ENCODE assay signal across 8 cellular contexts in the genomic region with DNA sequence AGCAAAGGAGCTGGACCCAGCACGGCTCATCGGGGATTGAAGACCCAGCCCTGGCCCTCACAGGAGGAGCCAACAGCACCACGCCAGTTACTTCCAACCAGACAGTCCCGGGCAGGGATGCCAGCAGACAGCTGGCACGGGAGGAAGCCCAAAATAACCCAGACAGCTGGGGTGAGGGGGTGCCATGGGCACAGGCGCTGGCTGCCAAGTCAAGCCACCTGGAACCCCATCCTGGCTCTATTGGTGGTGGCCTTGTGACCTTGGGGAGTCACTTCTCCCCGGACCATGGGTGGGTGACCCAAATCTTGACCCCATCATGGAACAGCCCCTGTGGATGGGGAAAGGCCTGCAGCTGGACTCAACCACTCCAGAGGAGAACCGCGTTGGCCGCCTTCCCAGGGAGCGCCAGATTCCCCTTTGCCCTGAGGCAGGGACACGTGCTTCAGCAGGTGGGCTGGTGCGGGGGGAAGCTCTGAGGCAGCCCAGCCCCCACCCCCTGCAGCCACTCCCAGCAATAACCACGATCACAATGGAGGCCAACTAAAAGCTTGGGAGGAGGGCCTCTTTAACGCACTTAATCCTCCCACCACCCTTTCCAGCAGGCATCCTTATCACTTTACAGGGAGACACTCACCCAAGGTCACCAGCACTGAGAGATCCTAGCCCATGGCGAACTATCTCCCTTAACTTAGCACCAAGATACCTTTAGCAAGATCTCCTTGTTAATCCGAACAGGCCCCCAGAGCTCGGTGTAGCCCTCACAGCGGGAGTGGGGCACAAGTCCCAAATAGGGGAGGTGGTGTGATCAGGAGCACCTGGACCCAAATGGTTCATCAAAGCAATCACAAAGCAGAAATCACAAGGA. TPM values are rescaled to one million over a fixed set of nuclear protein-coding genes. Genes with fewer than 3 reads are reported as not detected.
A peak's percentile ranks its signal among the peaks of the same experiment; 100 is the strongest.
DNase-seq lines count a peak whose midpoint lies in the region; FAIRE-seq and TF ChIP-seq lines count a peak whose summit lies in the region.

No MANE protein-coding gene starts in this region.

- peak overlapping the region; percentile 68 for H3K9ac ChIP-seq in muscle layer of colon (ENCODE audit: low read length)

- H3K27me3 ChIP-seq in A673 (replicated peaks; ENCODE audit: insufficient read depth, low read depth, low read length, poor library complexity) (no peaks in the 10 kb centered on the region), muscle layer of colon (ENCODE audit: control insufficient read depth in 1 of 2, insufficient read depth in 2 of 2, low read length in 2 of 2) (no peaks in the 10 kb centered on the region), uterus (no peaks in the 10 kb centered on the region)

- peak in 1 of 2 donors; percentile 12 for TF ChIP-seq POLR2A in uterus (IDR thresholded peaks at IDR 0.05)

- H3K27ac ChIP-seq in A673 (ENCODE audit: low read depth, low read length, poor library complexity, severe bottlenecking) = peak overlapping the region; percentile 48
- peak overlapping the region; percentile 93 for H3K27ac ChIP-seq in muscle layer of colon (ENCODE audit: low read depth, low read length)
- peak overlapping the region; percentile 100 for H3K27ac ChIP-seq in uterus

- intact Hi-C loops in A673 (cut with micrococcal nuclease; ENCODE audit: unreplicated experiment) = no loop called here
- intact Hi-C loops in uterus (cut with DNase I; ENCODE audit: low total_unique reads) = no loop called here

- H3K4me3 ChIP-seq in A673 (ENCODE audit: low read depth, low read length, poor library complexity, severe bottlenecking) (peak overlapping the region; percentile 39), muscle layer of colon (ENCODE audit: low read depth in 1 of 2, low read length in 2 of 2) (peak overlapping the region; percentile 18 to 50), uterus (no peak overlapping the region)

- TF ChIP-seq CTCF in A673 (conservative IDR thresholded peaks at IDR 0.05; ENCODE audit: low read depth, low read length) (no peak), endothelial cell (IDR thresholded peaks at IDR 0.05; ENCODE audit: unreplicated experiment) (no peak), uterus (IDR thresholded peaks at IDR 0.05) (no peak)

- peak overlapping the region; percentile 63 to 92 (median 88) for H3K27ac Mint-ChIP-seq in IgD-negative memory B cell
- peak overlapping the region; percentile 43 for H3K27ac Mint-ChIP-seq in endothelial cell (ENCODE audit: unreplicated experiment)

- BruUV-seq in A673 (replicated peaks; lab: Mats Ljungman, UMichigan) = no TSS peak

- no peak for DNase-seq in A673 (ENCODE audit: low spot score)
- peak; percentile 90 to 91 for DNase-seq in SHP77 (lab: John Stamatoyannopoulos, UW)
- no peak for DNase-seq in endothelial cell (ENCODE audit: low spot score)
- peak; percentile 71 to 77 for DNase-seq in uterus
- DNase-seq in GM19239 (ENCODE audit: insufficient read length, low spot score) = no peak
- no peak for DNase-seq in DMS114 treated with DMSO at 0.1 percent for 48 hours (lab: John Stamatoyannopoulos, UW; ENCODE audit: unreplicated experiment)

- H3K4me1 Mint-ChIP-seq in IgD-negative memory B cell = peaks cover 22 to 27% (median 26%) of the 10 kb centered on the region in 3 donors
- H3K4me1 Mint-ChIP-seq in endothelial cell (ENCODE audit: unreplicated experiment) = peaks cover 47% of the 10 kb centered on the region

- H3K9me3 Mint-ChIP-seq in IgD-negative memory B cell (no peaks in the 10 kb centered on the region), endothelial cell (ENCODE audit: unreplicated experiment) (no peaks in the 10 kb centered on the region)

- peaks cover 2% of the 10 kb centered on the region for H3K36me3 Mint-ChIP-seq in IgD-negative memory B cell
- H3K36me3 Mint-ChIP-seq in endothelial cell (ENCODE audit: low read depth, unreplicated experiment) = peaks cover 36% of the 10 kb centered on the region

- H3K4me1 ChIP-seq in A673 (ENCODE audit: insufficient read depth, low read length, poor library complexity, severe bottlenecking) = peaks cover 36% of the 10 kb centered on the region
- H3K4me1 ChIP-seq in muscle layer of colon (ENCODE audit: insufficient read depth, low read length) = peaks cover 51% of the 10 kb centered on the region
- H3K4me1 ChIP-seq in uterus = peaks cover 33 to 49% of the 10 kb centered on the region in 2 donors

- peaks cover 24% of the 10 kb centered on the region for H3K36me3 ChIP-seq in A673 (ENCODE audit: insufficient read depth, low read length, poor library complexity, severe bottlenecking)
- H3K36me3 ChIP-seq in muscle layer of colon (ENCODE audit: insufficient read depth, low read length) = peaks cover 17% of the 10 kb centered on the region
- H3K36me3 ChIP-seq in uterus = no peaks in the 10 kb centered on the region

- CTCF ChIA-PET in A673 (lab: Charles Lee) = interaction anchor here (0.6 to 1.1 kb wide), 4 partner anchors 13 to 99 kb away, joined by 3 to 4 read pairs (median 3); no protein-coding TSS in a partner anchor

- FAIRE-seq in GM19239 (lab: Jason Lieb, UNC) = no peak

- POLR2A ChIA-PET in A673 (lab: Charles Lee; ENCODE audit: low non-redundant PET) = no interaction called here

- H3K27me3 Mint-ChIP-seq in IgD-negative memory B cell (no peaks in the 10 kb centered on the region), endothelial cell (ENCODE audit: unreplicated experiment) (peaks cover 38% of the 10 kb centered on the region)

- H3K9me3 ChIP-seq in A673 (ENCODE audit: low read depth, low read length, poor library complexity, severe bottlenecking) (no peaks in the 10 kb centered on the region), muscle layer of colon (ENCODE audit: low read length) (no peaks in the 10 kb centered on the region), uterus (no peaks in the 10 kb centered on the region)

- H3K4me3 Mint-ChIP-seq in IgD-negative memory B cell = peak overlapping the region in 3 of 4 donors; percentile 86 to 94 (median 89)
- peak overlapping the region; percentile 92 for H3K4me3 Mint-ChIP-seq in endothelial cell (ENCODE audit: unreplicated experiment)

RNA-seq across cellular contexts. Expression of a gene that starts 4.7 kb away (rescaled TPM):
- total RNA-seq in A673 (2021) = 21.1 and 24.3 TPM in 2 replicates
- 90.0 TPM for polyA plus RNA-seq in IgD-negative memory B cell
- total RNA-seq in endothelial cell (ENCODE audit: unreplicated experiment) = 25.7 TPM
- total RNA-seq in uterus = 10 to 100 TPM in 3 of 4 donors, 1 to 10 TPM in 1; 5.1 to 27.6 (median 13.1) TPM

RNA-seq across cellular contexts. Expression of a gene that starts 5.6 kb away (rescaled TPM):
- total RNA-seq in A673 (2021) (23.8 and 24.5 TPM in 2 replicates), endothelial cell (ENCODE audit: unreplicated experiment) (25.3 TPM), uterus (10 to 100 TPM in 1 of 4 donors, 1 to 10 TPM in 3; 1.3 to 63.6 (median 5.6) TPM)
- polyA plus RNA-seq in IgD-negative memory B cell = 2.3 TPM

Comparison
In these comparisons a context has a peak if more than half of its experiments do, and no peak if none do; other contexts are left out.
1. DNase-seq: peak in SHP77 (2 of 2) and uterus (2 of 2); none in A673 (single experiment), endothelial cell (single experiment), GM19239 (single experiment) and DMS114 treated with DMSO at 0.1 percent for 48 hours (single experiment).
2. H3K27ac ChIP-seq: peak in every context shown above with its lines; median percentile 100 in uterus; 93 in muscle layer of colon; 48 in A673.
3. H3K4me3 ChIP-seq: peak in A673 (single experiment) and muscle layer of colon (2 of 2); none in uterus (0 of 2).